In genomic region chr19:3451451-3451866, GRCh38 we compare ENCODE assay signal across 12 cellular contexts. TPM values are rescaled to one million over a fixed set of nuclear protein-coding genes. Genes with fewer than 3 reads are reported as not detected.
DNase-seq lines count a peak whose midpoint lies in the region; ATAC-seq and TF ChIP-seq lines count a peak whose summit lies in the region.
"Had no signal": no experiment of that assay in that cellular context is flagged by ENCODE, and none has a peak within 500 bp of the region (broad histone marks: within the 10 kb centered on the region; RNA-seq: fewer than 3 reads in every experiment).

No MANE protein-coding gene starts in this region.

- H3K4me1 ChIP-seq in PC-3 (ENCODE audit: insufficient read depth, low read length), result peaks cover 9% of the 10 kb centered on the region
- peaks cover 5 to 27% (median 16%) of the 10 kb centered on the region in 4 donors for H3K4me1 ChIP-seq in tibial artery

- CTCF ChIA-PET in PC-3 (lab: Charles Lee), result no interaction called here

- POLR2A ChIA-PET in PC-3 (lab: Charles Lee; ENCODE audit: unreplicated experiment), result no interaction called here

- H3K36me3 ChIP-seq in PC-3 (ENCODE audit: low read depth, low read length) (peaks cover 5% of the 10 kb centered on the region; the same call in 1 of the 2 replicates), tibial artery (peaks cover 44 to 96% (median 80%) of the 10 kb centered on the region in 3 donors)

- H3K9me3 Mint-ChIP-seq in mesothelial cell of epicardium, result no peaks in the 10 kb centered on the region
- no peaks in the 10 kb centered on the region for H3K9me3 Mint-ChIP-seq in activated T-helper 2 cell treated with anti-CD3 and anti-CD28 coated beads, Interferon-gamma antibody, Interleukin-2, Interleukin-4, amounts not matched to agents 10 μg/mL and 5 μg/mL and 100 μg/mL, durations not matched to agents 14 hours and 24 hours and 36 hours
- H3K9me3 Mint-ChIP-seq: neural crest cell had no signal

- H3K4me1 Mint-ChIP-seq in mesothelial cell of epicardium, result peaks cover 8% of the 10 kb centered on the region
- peaks cover 1% of the 10 kb centered on the region for H3K4me1 Mint-ChIP-seq in activated T-helper 2 cell treated with anti-CD3 and anti-CD28 coated beads, Interferon-gamma antibody, Interleukin-2, Interleukin-4, amounts not matched to agents 10 μg/mL and 5 μg/mL and 100 μg/mL, durations not matched to agents 14 hours and 24 hours and 36 hours (ENCODE audit: low read depth)

- H3K27ac ChIP-seq in PC-3 (ENCODE audit: low read length) (peak overlapping the region; percentile 89), epithelial cell of prostate (peak overlapping the region; percentile 89), tibial artery (peak overlapping the region; percentile 88 to 93)

- no peaks in the 10 kb centered on the region for H3K27me3 ChIP-seq in PC-3 (ENCODE audit: low read length)
- H3K27me3 ChIP-seq in tibial artery, result no peaks in the 10 kb centered on the region

- peak overlapping the region; percentile 45 for H3K27ac Mint-ChIP-seq in mesothelial cell of epicardium
- no peak overlapping the region for H3K27ac Mint-ChIP-seq in activated T-helper 2 cell treated with anti-CD3 and anti-CD28 coated beads, Interferon-gamma antibody, Interleukin-2, Interleukin-4, amounts not matched to agents 10 μg/mL and 5 μg/mL and 100 μg/mL, durations not matched to agents 14 hours and 24 hours and 36 hours

- DNase-seq in PC-3 (no peak), epithelial cell of prostate (ENCODE audit: low read depth, low spot score) (no peak), mesothelial cell of epicardium (ENCODE audit: low spot score in 2 of 2, unreplicated experiment in 2 of 2) (no peak), tibial artery (no peak), germinal center (ENCODE audit: low spot score) (no peak), AG08396 (ENCODE audit: low spot score) (no peak), NAMALWA (ENCODE audit: low spot score) (no peak)
- DNase-seq in activated T-helper 2 cell treated with anti-CD3 and anti-CD28 coated beads, Interferon-gamma antibody, Interleukin-2, Interleukin-4, amounts not matched to agents 10 μg/mL and 5 μg/mL and 100 μg/mL, durations not matched to agents 14 hours and 24 hours and 36 hours (ENCODE audit: low spot score), result no peak
- DNase-seq: activated T-cell treated with anti-CD3 and anti-CD28 coated beads, Interleukin-2, amount 50 U/mL, for 48 hours; cerebellar nuclear complex; NCI-H1417 treated with DMSO at 0.1 percent for 48 hours had no signal

- H3K4me2 ChIP-seq in PC-3 (ENCODE audit: low read length), result no peak overlapping the region

- no peaks in the 10 kb centered on the region for H3K9me2 ChIP-seq in PC-3 (replicated peaks; ENCODE audit: low read length)

- H3K4me3 Mint-ChIP-seq in mesothelial cell of epicardium, result no peak overlapping the region
- no peak overlapping the region for H3K4me3 Mint-ChIP-seq in activated T-helper 2 cell treated with anti-CD3 and anti-CD28 coated beads, Interferon-gamma antibody, Interleukin-2, Interleukin-4, amounts not matched to agents 10 μg/mL and 5 μg/mL and 100 μg/mL, durations not matched to agents 14 hours and 24 hours and 36 hours (ENCODE audit: low read depth)
- H3K4me3 Mint-ChIP-seq: neural crest cell had no signal

- no peaks in the 10 kb centered on the region for H4K20me1 ChIP-seq in PC-3 (ENCODE audit: low read length)

- H3K9me3 ChIP-seq in PC-3 (ENCODE audit: low read length) (no peaks in the 10 kb centered on the region), tibial artery (no peaks in the 10 kb centered on the region)

- no peak for ATAC-seq in PC-3

- H3F3A ChIP-seq in PC-3 (ENCODE audit: low read length, unreplicated experiment), result no peaks in the 10 kb centered on the region

- intact Hi-C loops in PC-3 (cut with micrococcal nuclease), result no loop called here
- intact Hi-C loops in tibial artery (cut with DNase I; ENCODE audit: low total_unique reads), result no loop called here
- intact Hi-C loops in activated T-helper 2 cell treated with anti-CD3 and anti-CD28 coated beads, Interferon-gamma antibody, Interleukin-2, Interleukin-4, amounts not matched to agents 10 μg/mL and 5 μg/mL and 100 μg/mL, durations not matched to agents 14 hours and 24 hours and 36 hours (cut with micrococcal nuclease), result no loop called here

- no TSS peak for BruUV-seq in PC-3 (replicated peaks; lab: Mats Ljungman, UMichigan)

- peaks cover 6% of the 10 kb centered on the region for H3K36me3 Mint-ChIP-seq in mesothelial cell of epicardium
- H3K36me3 Mint-ChIP-seq in activated T-helper 2 cell treated with anti-CD3 and anti-CD28 coated beads, Interferon-gamma antibody, Interleukin-2, Interleukin-4, amounts not matched to agents 10 μg/mL and 5 μg/mL and 100 μg/mL, durations not matched to agents 14 hours and 24 hours and 36 hours (ENCODE audit: low read depth), result no peaks in the 10 kb centered on the region

- peak overlapping the region; percentile 75 for H3K9ac ChIP-seq in PC-3 (ENCODE audit: low read length)

- H3K79me2 ChIP-seq in PC-3 (ENCODE audit: low read length), result no peaks in the 10 kb centered on the region

- TF ChIP-seq CTCF in PC-3 (conservative IDR thresholded peaks at IDR 0.05; ENCODE audit: low read depth, low read length) (no peak), mesothelial cell of epicardium (IDR thresholded peaks at IDR 0.05; ENCODE audit: unreplicated experiment) (no peak), tibial artery (IDR thresholded peaks at IDR 0.05) (no peak)

- H2AFZ ChIP-seq in PC-3 (ENCODE audit: low read length), result no peak overlapping the region

- H3K27me3 Mint-ChIP-seq in mesothelial cell of epicardium (ENCODE audit: low read depth), result no peaks in the 10 kb centered on the region
- no peaks in the 10 kb centered on the region for H3K27me3 Mint-ChIP-seq in activated T-helper 2 cell treated with anti-CD3 and anti-CD28 coated beads, Interferon-gamma antibody, Interleukin-2, Interleukin-4, amounts not matched to agents 10 μg/mL and 5 μg/mL and 100 μg/mL, durations not matched to agents 14 hours and 24 hours and 36 hours (ENCODE audit: low read depth)

- H3K4me3 ChIP-seq in PC-3 (ENCODE audit: low read length) (no peak overlapping the region), tibial artery (no peak overlapping the region)

RNA-seq across cellular contexts. Expression of gene SMIM24, which starts 28.9 kb away (rescaled TPM):
- 0.36 and 0.69 TPM in 2 replicates for total RNA-seq in PC-3 (2014; rRNA removed)
- 0.60 TPM in 1 of 3 replicates, not detected in the others for total RNA-seq in mesothelial cell of epicardium
- 0.51 and 0.84 TPM in 2 replicates for total RNA-seq in activated T-helper 2 cell treated with anti-CD3 and anti-CD28 coated beads, Interferon-gamma antibody, Interleukin-2, Interleukin-4, amounts not matched to agents 10 μg/mL and 5 μg/mL and 100 μg/mL, durations not matched to agents 14 hours and 24 hours and 36 hours
- total RNA-seq: neural crest cell had no signal

RNA-seq across cellular contexts. Expression of gene SMIM44, which starts 31.8 kb away (rescaled TPM):
- not detected in 2 replicates for total RNA-seq in PC-3 (2014; rRNA removed)
- not detected in 3 replicates for total RNA-seq in mesothelial cell of epicardium
- total RNA-seq in activated T-helper 2 cell treated with anti-CD3 and anti-CD28 coated beads, Interferon-gamma antibody, Interleukin-2, Interleukin-4, amounts not matched to agents 10 μg/mL and 5 μg/mL and 100 μg/mL, durations not matched to agents 14 hours and 24 hours and 36 hours, result not detected in 2 replicates
- total RNA-seq: neural crest cell had no signal

RNA-seq across cellular contexts. Expression of gene DOHH, which starts 49.0 kb away (rescaled TPM):
- total RNA-seq in PC-3 (2014; rRNA removed) (51.4 and 58.3 TPM in 2 replicates), mesothelial cell of epicardium (8.5 to 9.1 TPM (median 8.7 TPM) in 3 replicates)
- 19.7 and 20.6 TPM in 2 replicates for total RNA-seq in activated T-helper 2 cell treated with anti-CD3 and anti-CD28 coated beads, Interferon-gamma antibody, Interleukin-2, Interleukin-4, amounts not matched to agents 10 μg/mL and 5 μg/mL and 100 μg/mL, durations not matched to agents 14 hours and 24 hours and 36 hours

RNA-seq across cellular contexts. Expression of gene FZR1, which starts 54.7 kb away (rescaled TPM):
- total RNA-seq in PC-3 (2014; rRNA removed), result 53.6 and 77.9 TPM in 2 replicates
- total RNA-seq in mesothelial cell of epicardium, result 53.7 to 54.9 TPM (median 53.9 TPM) in 3 replicates
- total RNA-seq in activated T-helper 2 cell treated with anti-CD3 and anti-CD28 coated beads, Interferon-gamma antibody, Interleukin-2, Interleukin-4, amounts not matched to agents 10 μg/mL and 5 μg/mL and 100 μg/mL, durations not matched to agents 14 hours and 24 hours and 36 hours, result 44.3 and 49.2 TPM in 2 replicates
